Comparison of ENCODE assay signal across 9 cellular contexts in genomic region chr1:110004583-110004982, GRCh38. TPM values are rescaled to one million over a fixed set of nuclear protein-coding genes. Genes with fewer than 3 reads are reported as not detected.
DNase-seq lines count a peak whose midpoint lies in the region; ATAC-seq, FAIRE-seq and TF ChIP-seq lines count a peak whose summit lies in the region.
"Had no signal": no experiment of that assay in that cellular context is flagged by ENCODE, and none has a peak within 500 bp of the region (broad histone marks: within the 10 kb centered on the region; RNA-seq: fewer than 3 reads in every experiment).

No MANE protein-coding gene starts in this region.

- no TSS peak for BruUV-seq in HCT116 (replicated peaks; lab: Mats Ljungman, UMichigan)

- peaks cover 2% of the 10 kb centered on the region for H3K36me3 Mint-ChIP-seq in mesothelial cell of epicardium

- no peaks in the 10 kb centered on the region for H3K9me2 ChIP-seq in HCT116 (ENCODE audit: insufficient read depth)

- no peak for DNase-seq in A549 (ENCODE audit: low read depth in 1 of 2, low spot score in 1 of 2)
- no peak for DNase-seq in HCT116 (ENCODE audit: low read depth, low spot score)
- DNase-seq in bronchial epithelial cell (ENCODE audit: low read depth), result peak; percentile 42
- DNase-seq in mesothelial cell of epicardium (ENCODE audit: low spot score in 2 of 2, unreplicated experiment in 2 of 2), result no peak
- no peak for DNase-seq in NCI-H345 treated with DMSO at 0.1 percent for 48 hours (lab: John Stamatoyannopoulos, UW; ENCODE audit: unreplicated experiment)
- DNase-seq in globus pallidus (ENCODE audit: low spot score), result no peak

- CTCF ChIA-PET in A549 (lab: Yijun Ruan, JAX), result interaction anchor here (1.1 to 5.0 kb wide), 3 partner anchors 18 to 231 kb away, joined by 3 to 46 read pairs (median 4); partner anchors contain the start of gene AHCYL1
- CTCF ChIA-PET in HCT116 (lab: Charles Lee), result interaction anchor here (0.7 to 1.7 kb wide), 2 partner anchors 20 to 102 kb away, joined by 3 to 10 read pairs; partner anchors contain the start of gene AHCYL1

- H3K9ac ChIP-seq in HCT116 (ENCODE audit: low read length), result peak overlapping the region; percentile 49

- WGBS in A549 (ENCODE audit: missing lambda C conversion rate), result 5% methylated on average over 1 of the region's 1 CpG

- TF ChIP-seq CTCF in A549 (IDR thresholded peaks at IDR 0.05) (no peak), HCT116 (IDR thresholded peaks at IDR 0.05 in 2 of 3, conservative IDR thresholded peaks at IDR 0.05 in 1 of 3; ENCODE audit: borderline replicate concordance in 1 of 3, insufficient read depth in 1 of 3, low read depth in 2 of 3, low read length in 2 of 3) (no peak), bronchial epithelial cell (IDR thresholded peaks at IDR 0.05; ENCODE audit: insufficient read depth, low read length, severe bottlenecking) (no peak), mesothelial cell of epicardium (IDR thresholded peaks at IDR 0.05; ENCODE audit: unreplicated experiment) (no peak)

- H3K4me3 ChIP-seq in A549 (peak overlapping the region; percentile 47), HCT116 (replicated peaks in 1 of 2; ENCODE audit: low read depth in 1 of 2, low read length in 2 of 2) (peak overlapping the region in 1 of 2 experiments; percentile 39; a peak in 2 of 4 replicates), bronchial epithelial cell (ENCODE audit: low read depth, low read length) (peak overlapping the region; percentile 21)

- H3K4me1 ChIP-seq in A549 (peaks cover 65% of the 10 kb centered on the region), HCT116 (ENCODE audit: control insufficient read depth in 1 of 2, insufficient read depth in 2 of 2, low read length in 2 of 2) (peaks cover 28 to 36% of the 10 kb centered on the region in 2 experiments)

- TF ChIP-seq POLR2A in A549 (IDR thresholded peaks at IDR 0.05; ENCODE audit: low read length) (no peak), HCT116 (IDR thresholded peaks at IDR 0.05; ENCODE audit: borderline replicate concordance, extremely low read depth, insufficient read depth, insufficient read length) (no peak)

- RAD21 ChIA-PET in HCT116 (lab: Charles Lee; ENCODE audit: low non-redundant PET in 1 of 2, low total read pairs in 2 of 2, uncharacterized antibody in 2 of 2, unreplicated experiment in 2 of 2), result no interaction called here

- peaks cover 64% of the 10 kb centered on the region for H3K79me2 ChIP-seq in HCT116 (ENCODE audit: insufficient read depth, low read length)

- H3K27me3 Mint-ChIP-seq in mesothelial cell of epicardium (ENCODE audit: low read depth), result no peaks in the 10 kb centered on the region

- peak overlapping the region; percentile 27 for H3K4me3 Mint-ChIP-seq in mesothelial cell of epicardium

- ATAC-seq in A549 (peak in 1 of 2 experiments; percentile 25; a peak in 3 of 6 replicates), HCT116 (peak; percentile 39), HG02763 (IDR thresholded peaks at IDR 0.05; ENCODE audit: unreplicated experiment) (no peak), HG02981 (IDR thresholded peaks at IDR 0.05; ENCODE audit: unreplicated experiment) (no peak)

- intact Hi-C loops in HCT116 (cut with micrococcal nuclease), result no loop called here

- no peaks in the 10 kb centered on the region for H3K9me3 Mint-ChIP-seq in mesothelial cell of epicardium

- H2AFZ ChIP-seq in HCT116 (ENCODE audit: low read depth, low read length, poor library complexity, severe bottlenecking), result no peak overlapping the region

- H3K27me3 ChIP-seq in HCT116 (ENCODE audit: insufficient read depth, low read length), result no peaks in the 10 kb centered on the region
- no peaks in the 10 kb centered on the region for H3K27me3 ChIP-seq in bronchial epithelial cell (ENCODE audit: control insufficient read depth, insufficient read depth, low read length)

- H3K36me3 ChIP-seq in HCT116 (ENCODE audit: control insufficient read depth in 1 of 2, insufficient read depth in 2 of 2, low read length in 2 of 2) (peaks cover 6 to 8% of the 10 kb centered on the region in 2 experiments; a peak in 2 of 4 replicates), bronchial epithelial cell (ENCODE audit: control insufficient read depth, insufficient read depth, low read length) (peaks cover 3% of the 10 kb centered on the region)

- peak overlapping the region; percentile 96 for H3K4me2 ChIP-seq in A549
- H3K4me2 ChIP-seq in HCT116 (ENCODE audit: low read length), result peak overlapping the region; percentile 75

- no peak for TF ChIP-seq EP300 in A549 (IDR thresholded peaks at IDR 0.05)

- POLR2A ChIA-PET in A549 (lab: Yijun Ruan, JAX), result interaction anchor here (0.7 kb wide), 1 partner anchor 456 kb away, joined by 3 read pairs; the partner anchor contains the start of gene GNAI3
- POLR2A ChIA-PET in HCT116 (lab: Charles Lee), result interaction anchor here (2.1 kb wide), 1 partner anchor 20 kb away, joined by 10 read pairs; the partner anchor contains the start of gene AHCYL1

- peak overlapping the region; percentile 92 for H3K27ac Mint-ChIP-seq in mesothelial cell of epicardium

- no peaks in the 10 kb centered on the region for H3K9me3 ChIP-seq in A549
- no peaks in the 10 kb centered on the region for H3K9me3 ChIP-seq in HCT116 (ENCODE audit: control insufficient read depth in 1 of 2, insufficient read depth in 1 of 2, low read depth in 1 of 2, low read length in 2 of 2)

- H3K27ac ChIP-seq in A549 (peak overlapping the region; percentile 84 to 88), HCT116 (ENCODE audit: low read depth, low read length) (peak overlapping the region; percentile 85)

- H4K20me1 ChIP-seq in HCT116 (ENCODE audit: insufficient read depth), result 0 out of 2 replicates have a peak, but pooled peaks cover 5% of the 10 kb centered on the region

- TF ChIP-seq RAD21 in A549 (conservative IDR thresholded peaks at IDR 0.05 in 1 of 2, IDR thresholded peaks at IDR 0.05 in 1 of 2), result no peak
- TF ChIP-seq RAD21 in HCT116 (IDR thresholded peaks at IDR 0.05; ENCODE audit: low read depth), result no peak

- FAIRE-seq in A549 (lab: Jason Lieb, UNC), result no peak
- FAIRE-seq in bronchial epithelial cell (lab: Jason Lieb, UNC), result no peak
- FAIRE-seq: colon had no signal

- H3K4me1 Mint-ChIP-seq in mesothelial cell of epicardium, result peaks cover 57% of the 10 kb centered on the region

TF ChIP-seq in A549, 52 proteins besides CTCF, POLR2A, EP300 and RAD21 (continues in another document):
- TF ChIP-seq KDM1A (IDR thresholded peaks at IDR 0.05; ENCODE audit: low read depth), result no peak
- no peak for TF ChIP-seq HOXA7 (CRISPR knock-in tag; IDR thresholded peaks at IDR 0.05)
- TF ChIP-seq RNF2 (IDR thresholded peaks at IDR 0.05; ENCODE audit: borderline replicate concordance, low read depth), result no peak
- no peak for TF ChIP-seq KDM5A (IDR thresholded peaks at IDR 0.05)
- TF ChIP-seq, protein P1, sequence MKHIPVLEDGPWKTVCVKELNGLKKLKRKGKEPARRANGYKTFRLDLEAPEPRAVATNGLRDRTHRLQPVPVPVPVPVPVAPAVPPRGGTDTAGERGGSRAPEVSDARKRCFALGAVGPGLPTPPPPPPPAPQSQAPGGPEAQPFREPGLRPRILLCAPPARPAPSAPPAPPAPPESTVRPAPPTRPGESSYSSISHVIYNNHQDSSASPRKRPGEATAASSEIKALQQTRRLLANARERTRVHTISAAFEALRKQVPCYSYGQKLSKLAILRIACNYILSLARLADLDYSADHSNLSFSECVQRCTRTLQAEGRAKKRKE (CRISPR knock-in tag; IDR thresholded peaks at IDR 0.05; ENCODE audit: low read depth), result no peak
- TF ChIP-seq TFCP2L1 (CRISPR knock-in tag; IDR thresholded peaks at IDR 0.05), result no peak
- TF ChIP-seq ZC3H11A (IDR thresholded peaks at IDR 0.05), result no peak

TF ChIP-seq in HCT116, 20 proteins besides CTCF, POLR2A, EP300 and RAD21 (continues in another document):
- TF ChIP-seq REST (IDR thresholded peaks at IDR 0.05; ENCODE audit: low read depth), result no peak

RNA-seq across cellular contexts. Expression of gene AHCYL1, which starts 20.0 kb away (rescaled TPM):
- polyA plus RNA-seq in A549 (2011; rRNA removed) (147 and 148 TPM in 2 replicates), A549 (2017; fragmentation: RNase III; extraction: RNeasy Plus Mini Kit Qiagen cat#74134 plus additional on column Dnase treatment) (124 to 145 TPM (median 133 TPM) in 3 replicates)
- polyA plus RNA-seq in A549 (2012; cell fraction: cytosol; rRNA removed), result 66.5 and 81.2 TPM in 2 replicates
- 65.5 and 81.1 TPM in 2 replicates for polyA plus RNA-seq in A549 (2012; cell fraction: nucleus; rRNA removed)
- 94.6 and 102 TPM in 2 replicates for polyA minus RNA-seq in A549 (2011; rRNA and poly(A)+ RNA removed)
- total RNA-seq in HCT116 (2021; ENCODE audit: unreplicated experiment) (92.0 TPM), bronchial epithelial cell (31.6 and 75.1 TPM in 2 replicates), mesothelial cell of epicardium (98.7 to 102 TPM (median 102 TPM) in 3 replicates)
- 95.4 and 99.7 TPM in 2 replicates for polyA plus RNA-seq in HCT116 (2012)

RNA-seq across cellular contexts. Expression of gene STRIP1, which starts 29.8 kb away (rescaled TPM):
- polyA plus RNA-seq in A549 (2011; rRNA removed), result 16.4 and 20.2 TPM in 2 replicates
- 13.3 and 14.6 TPM in 2 replicates for polyA plus RNA-seq in A549 (2012; cell fraction: cytosol; rRNA removed)
- polyA plus RNA-seq in A549 (2012; cell fraction: nucleus; rRNA removed), result 31.9 and 33.1 TPM in 2 replicates
- 14.4 to 16.7 TPM (median 16.1 TPM) in 3 replicates for polyA plus RNA-seq in A549 (2017; fragmentation: RNase III; extraction: RNeasy Plus Mini Kit Qiagen cat#74134 plus additional on column Dnase treatment)
- 30.5 and 34.0 TPM in 2 replicates for polyA minus RNA-seq in A549 (2011; rRNA and poly(A)+ RNA removed)
- total RNA-seq in HCT116 (2021; ENCODE audit: unreplicated experiment), result 33.5 TPM
- 17.6 and 17.7 TPM in 2 replicates for polyA plus RNA-seq in HCT116 (2012)
- 39.4 and 44.5 TPM in 2 replicates for total RNA-seq in bronchial epithelial cell
- total RNA-seq in mesothelial cell of epicardium, result 93.8 to 99.2 TPM (median 96.0 TPM) in 3 replicates
